In the genomic region with DNA sequence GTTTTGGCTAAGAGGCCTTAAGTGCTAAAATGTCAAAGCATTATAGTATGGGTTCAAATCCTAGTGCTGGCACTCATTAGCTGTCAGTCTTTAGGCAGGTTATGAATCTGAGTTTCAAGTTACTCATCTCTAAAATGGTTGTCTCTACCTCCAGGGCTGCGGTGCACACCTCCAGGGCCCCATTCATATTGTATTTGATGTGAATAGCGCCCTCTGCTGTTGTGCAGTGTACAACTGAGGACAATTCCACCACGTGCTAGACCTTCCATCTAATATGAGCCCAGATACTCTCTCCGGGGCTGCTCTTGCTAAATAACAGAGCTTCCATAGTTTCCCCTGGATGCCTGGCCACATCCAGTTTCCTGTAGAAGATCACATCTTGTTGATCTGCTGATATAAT, we compare ENCODE assay signal across 8 cellular contexts. TPM values are rescaled to one million over a fixed set of nuclear protein-coding genes. Genes with fewer than 3 reads are reported as not detected.
DNase-seq lines count a peak whose midpoint lies in the region; ATAC-seq and TF ChIP-seq lines count a peak whose summit lies in the region.

No MANE protein-coding gene starts in this region.

- H3K9ac ChIP-seq in GM23248, result no peak overlapping the region

- H3K27me3 ChIP-seq in GM06990 (replicated peaks; ENCODE audit: control insufficient read depth, insufficient read depth, low read length), result no peaks in the 10 kb centered on the region
- H3K27me3 ChIP-seq in PC-9 (ENCODE audit: insufficient read depth, low read depth), result no peaks in the 10 kb centered on the region
- no peaks in the 10 kb centered on the region for H3K27me3 ChIP-seq in upper lobe of right lung
- no peaks in the 10 kb centered on the region for H3K27me3 ChIP-seq in GM23248 (replicated peaks; ENCODE audit: insufficient read depth)

- H3K4me2 ChIP-seq in PC-9 (no peak overlapping the region), GM23248 (ENCODE audit: unreplicated experiment) (no peak overlapping the region)

- DNase-seq in GM06990 (ENCODE audit: extremely low read depth, insufficient read length) (no peak), PC-9 (no peak), mucosa of gallbladder (ENCODE audit: low spot score) (peak; percentile 50), upper lobe of right lung (no peak), GM23248 (no peak), globus pallidus (ENCODE audit: low spot score) (no peak)
- peak; percentile 62 for DNase-seq in activated effector memory CD4-positive, alpha-beta T cell treated with Interleukin-2 at 50 U/mL for 16 hours

- peak; percentile 65 for TF ChIP-seq CTCF in GM06990 (IDR thresholded peaks at IDR 0.05; ENCODE audit: insufficient read depth, low read length, poor library complexity, severe bottlenecking)
- TF ChIP-seq CTCF in PC-9 (conservative IDR thresholded peaks at IDR 0.05), result peak; percentile 47
- peak; percentile 42 for TF ChIP-seq CTCF in upper lobe of right lung (IDR thresholded peaks at IDR 0.05)

- no peaks in the 10 kb centered on the region for H3K9me2 ChIP-seq in PC-9 (ENCODE audit: insufficient read depth)
- no peaks in the 10 kb centered on the region for H3K9me2 ChIP-seq in GM23248 (ENCODE audit: insufficient read depth)

- POLR2A ChIA-PET in PC-9 (lab: Charles Lee; ENCODE audit: unreplicated experiment), result no interaction called here

- H3K79me2 ChIP-seq in PC-9 (ENCODE audit: low read depth) (no peaks in the 10 kb centered on the region), GM23248 (ENCODE audit: insufficient read depth) (no peaks in the 10 kb centered on the region)

- no TSS peak for BruUV-seq in PC-9 (replicated peaks; lab: Mats Ljungman, UMichigan)

- intact Hi-C loops in PC-9 (cut with micrococcal nuclease; ENCODE audit: unreplicated experiment), result no loop called here
- intact Hi-C loops in upper lobe of right lung (cut with DNase I), result no loop called here

- WGBS in GM23248 (ENCODE audit: low coverage in 1 of 2, low lambda C conversion rate in 2 of 2, missing lambda C conversion rate in 2 of 2), 2 experiments, result 85 to 91% methylated on average over 4 of the region's 4 CpGs

- no peak overlapping the region for H2AFZ ChIP-seq in PC-9
- no peak overlapping the region for H2AFZ ChIP-seq in GM23248

- CTCF ChIA-PET in PC-9 (lab: Charles Lee), result no interaction called here

- peaks cover 48% of the 10 kb centered on the region for H3K36me3 ChIP-seq in GM06990 (ENCODE audit: control insufficient read depth, insufficient read depth, low read length)
- H3K36me3 ChIP-seq in PC-9 (ENCODE audit: low read depth), result 0 out of 2 replicates have a peak, but pooled peaks cover 6% of the 10 kb centered on the region
- peaks cover 73% of the 10 kb centered on the region for H3K36me3 ChIP-seq in upper lobe of right lung
- H3K36me3 ChIP-seq in GM23248 (ENCODE audit: low read depth), result peaks cover 23% of the 10 kb centered on the region; the same call in 1 of the 2 replicates

- no peaks in the 10 kb centered on the region for H4K20me1 ChIP-seq in PC-9 (ENCODE audit: insufficient read depth)
- peaks cover 4% of the 10 kb centered on the region; the same call in 1 of the 2 replicates for H4K20me1 ChIP-seq in GM23248 (ENCODE audit: insufficient read depth)

- H3K27ac ChIP-seq in PC-9 (no peak overlapping the region), upper lobe of right lung (peak overlapping the region; percentile 13), GM23248 (no peak overlapping the region)

- H3K4me1 ChIP-seq in PC-9 (replicated peaks; ENCODE audit: insufficient read depth) (no peaks in the 10 kb centered on the region), upper lobe of right lung (peaks cover 4% of the 10 kb centered on the region), GM23248 (ENCODE audit: insufficient read depth) (no peaks in the 10 kb centered on the region)

- in situ Hi-C loops in GM23248 (cut with MboI), result no loop called here

- ATAC-seq in upper lobe of right lung (peak; percentile 52), esophagus mucosa (no peak)

- no peak overlapping the region for H3K4me3 ChIP-seq in GM06990 (replicated peaks; ENCODE audit: low read depth, low read length)
- no peak overlapping the region for H3K4me3 ChIP-seq in PC-9
- H3K4me3 ChIP-seq in upper lobe of right lung, result no peak overlapping the region
- H3K4me3 ChIP-seq in GM23248, result no peak overlapping the region

- H3K9me3 ChIP-seq in PC-9 (ENCODE audit: insufficient read depth, low read depth) (no peaks in the 10 kb centered on the region), upper lobe of right lung (no peaks in the 10 kb centered on the region), GM23248 (ENCODE audit: low read depth) (no peaks in the 10 kb centered on the region)

- H3F3A ChIP-seq in PC-9 (ENCODE audit: insufficient read depth, low read depth), result no peaks in the 10 kb centered on the region
- no peaks in the 10 kb centered on the region for H3F3A ChIP-seq in GM23248 (ENCODE audit: insufficient read depth)

RNA-seq across cellular contexts. Expression of a gene that starts 54.3 kb away (rescaled TPM):
- total RNA-seq in PC-9 (2021) (15.7 and 18.5 TPM in 2 replicates), mucosa of gallbladder (15.3 TPM), upper lobe of right lung (12.8 TPM), esophagus mucosa (11.0 TPM)
- 3.4 and 10.8 TPM in 2 replicates for total RNA-seq in GM23248 (2014; rRNA removed; shearing (Covaris generic))
- 9.8 and 10.2 TPM in 2 replicates for polyA plus RNA-seq in GM23248 (2016; fragmentation: Nextera tagmentation; extraction: Ambion mirVana)

RNA-seq across cellular contexts. Expression of a gene that starts 54.6 kb away (rescaled TPM):
- total RNA-seq in PC-9 (2021), result 12.1 and 16.2 TPM in 2 replicates
- 17.3 TPM for total RNA-seq in mucosa of gallbladder
- 29.8 TPM for total RNA-seq in upper lobe of right lung
- total RNA-seq in GM23248 (2014; rRNA removed; shearing (Covaris generic)), result 27.1 and 27.3 TPM in 2 replicates
- 46.1 and 51.3 TPM in 2 replicates for polyA plus RNA-seq in GM23248 (2016; fragmentation: Nextera tagmentation; extraction: Ambion mirVana)
- 12.2 TPM for total RNA-seq in esophagus mucosa

Comparison
In these comparisons a context has a peak if more than half of its experiments do, and no peak if none do; other contexts are left out.
1. DNase-seq: peak in activated effector memory CD4-positive, alpha-beta T cell treated with Interleukin-2 at 50 U/mL for 16 hours (single experiment) and mucosa of gallbladder (single experiment); none in GM06990 (single experiment), PC-9 (0 of 2), upper lobe of right lung (single experiment), GM23248 (single experiment) and globus pallidus (single experiment).
2. Peak in every context shown above with its lines, with median percentiles within 50 percentile points of each other: CTCF ChIP-seq.